ENCODE assay signal across 17 cellular contexts in the genomic region with DNA sequence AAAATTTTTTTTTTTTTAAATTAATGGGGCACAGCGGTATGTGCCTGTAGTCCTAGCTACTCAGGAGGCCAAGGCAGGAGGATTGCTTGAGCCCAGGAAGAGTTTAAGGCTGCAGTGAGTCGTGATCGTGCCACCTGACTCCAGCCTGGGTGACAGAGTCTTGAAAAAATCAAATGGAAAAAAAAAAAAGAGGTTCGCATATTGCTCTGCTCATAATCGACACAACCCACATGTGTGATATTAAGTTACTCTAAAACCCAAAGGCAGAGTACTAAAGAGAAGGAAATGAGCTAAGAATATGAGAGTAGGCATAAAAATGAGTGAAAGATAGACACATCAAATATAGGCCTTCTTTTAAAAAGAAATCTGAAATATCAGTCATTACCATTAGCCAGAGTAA.
DNase-seq lines count a peak whose midpoint lies in the region; ATAC-seq and TF ChIP-seq lines count a peak whose summit lies in the region.
"Had no signal": no experiment of that assay in that cellular context is flagged by ENCODE, and none has a peak within 500 bp of the region (broad histone marks: within the 10 kb centered on the region; RNA-seq: fewer than 3 reads in every experiment).

No MANE protein-coding gene starts in this region.

- no peak overlapping the region for H3K18ac ChIP-seq in trophoblast cell (ENCODE audit: low read length)

- H3K4me3 Mint-ChIP-seq in activated CD8-positive, alpha-beta T cell treated with anti-CD3 and anti-CD28 coated beads for 36 hours: no peak overlapping the region
- no peak overlapping the region for H3K4me3 Mint-ChIP-seq in activated CD8-positive, alpha-beta T cell treated with anti-CD3 and anti-CD28 coated beads, Interleukin-2, amount 10 ng/mL, durations not matched to agents 7 days and 5 days
- H3K4me3 Mint-ChIP-seq in activated naive CD8-positive, alpha-beta T cell: peak overlapping the region; percentile 58
- H3K4me3 Mint-ChIP-seq: CD4-positive, alpha-beta memory T cell had no signal

- H3K4me2 ChIP-seq in trophoblast cell (ENCODE audit: low read length): no peak overlapping the region
- H3K4me2 ChIP-seq: A549, BLaER1 had no signal

- H3K9me3 Mint-ChIP-seq in activated CD8-positive, alpha-beta T cell treated with anti-CD3 and anti-CD28 coated beads for 36 hours: peaks cover 5% of the 10 kb centered on the region
- no peaks in the 10 kb centered on the region for H3K9me3 Mint-ChIP-seq in activated CD8-positive, alpha-beta T cell treated with anti-CD3 and anti-CD28 coated beads, Interleukin-2, amount 10 ng/mL, durations not matched to agents 7 days and 5 days (ENCODE audit: insufficient read depth)
- H3K9me3 Mint-ChIP-seq in activated naive CD8-positive, alpha-beta T cell (ENCODE audit: low read depth): no peaks in the 10 kb centered on the region

- H3K27me3 ChIP-seq in trophoblast cell (ENCODE audit: insufficient read depth, low read length): no peaks in the 10 kb centered on the region
- H3K27me3 ChIP-seq: BLaER1, Peyer's patch had no signal

- TF ChIP-seq CTCF in activated CD8-positive, alpha-beta T cell treated with anti-CD3 and anti-CD28 coated beads for 36 hours (IDR thresholded peaks at IDR 0.05): no peak
- no peak for TF ChIP-seq CTCF in mucosa of descending colon (IDR thresholded peaks at IDR 0.05)

- POLR2A ChIA-PET in activated CD8-positive, alpha-beta T cell treated with anti-CD3 and anti-CD28 coated beads for 36 hours (lab: Charles Lee): interaction anchor here (0.8 to 1.0 kb wide), 4 partner anchors 10 to 30 kb away, joined by 3 read pairs; no protein-coding TSS in a partner anchor
- POLR2A ChIA-PET in activated CD8-positive, alpha-beta T cell treated with anti-CD3 and anti-CD28 coated beads, Interleukin-2, amount 10 ng/mL, durations not matched to agents 7 days and 5 days (lab: Charles Lee): interaction anchor here (0.6 kb wide), 1 partner anchor 1166 kb away, joined by 3 read pairs; no protein-coding TSS in a partner anchor

- peaks cover 28% of the 10 kb centered on the region for H3K4me1 Mint-ChIP-seq in activated CD8-positive, alpha-beta T cell treated with anti-CD3 and anti-CD28 coated beads for 36 hours (ENCODE audit: low read depth)
- H3K4me1 Mint-ChIP-seq in activated CD8-positive, alpha-beta T cell treated with anti-CD3 and anti-CD28 coated beads, Interleukin-2, amount 10 ng/mL, durations not matched to agents 7 days and 5 days (ENCODE audit: low read depth): no peaks in the 10 kb centered on the region
- peaks cover 24% of the 10 kb centered on the region for H3K4me1 Mint-ChIP-seq in activated naive CD8-positive, alpha-beta T cell (ENCODE audit: low read depth)

- H2BK5ac ChIP-seq in trophoblast cell (ENCODE audit: low read depth, low read length, poor library complexity): no peak overlapping the region

- H3K9me3 ChIP-seq in trophoblast cell (ENCODE audit: insufficient read depth, low read depth, low read length) (no peaks in the 10 kb centered on the region), mucosa of descending colon (no peaks in the 10 kb centered on the region)
- H3K9me3 ChIP-seq: Peyer's patch had no signal

- no peak overlapping the region for H3K14ac ChIP-seq in trophoblast cell (ENCODE audit: low read length)

- H3K4me3 ChIP-seq in trophoblast cell (ENCODE audit: low read depth, low read length) (no peak overlapping the region), mucosa of descending colon (no peak overlapping the region)
- H3K4me3 ChIP-seq: A549, BLaER1, K562, Peyer's patch had no signal

- H3K27ac Mint-ChIP-seq in activated CD8-positive, alpha-beta T cell treated with anti-CD3 and anti-CD28 coated beads for 36 hours: peak overlapping the region; percentile 84
- no peak overlapping the region for H3K27ac Mint-ChIP-seq in activated CD8-positive, alpha-beta T cell treated with anti-CD3 and anti-CD28 coated beads, Interleukin-2, amount 10 ng/mL, durations not matched to agents 7 days and 5 days
- peak overlapping the region; percentile 88 for H3K27ac Mint-ChIP-seq in activated naive CD8-positive, alpha-beta T cell
- H3K27ac Mint-ChIP-seq: CD4-positive, alpha-beta memory T cell had no signal

- H3K9ac ChIP-seq in trophoblast cell (ENCODE audit: low read length): no peak overlapping the region
- H3K9ac ChIP-seq: BLaER1 had no signal

- no peak overlapping the region for H2AFZ ChIP-seq in trophoblast cell (ENCODE audit: insufficient read depth, low read length, poor library complexity)

- no peak overlapping the region for H3K4ac ChIP-seq in trophoblast cell (ENCODE audit: low read depth, low read length)

- no peaks in the 10 kb centered on the region for H3K79me2 ChIP-seq in trophoblast cell (ENCODE audit: control insufficient read depth, insufficient read depth, low read length, poor library complexity)

- H3K27me3 Mint-ChIP-seq in activated CD8-positive, alpha-beta T cell treated with anti-CD3 and anti-CD28 coated beads for 36 hours: no peaks in the 10 kb centered on the region
- peaks cover 4% of the 10 kb centered on the region for H3K27me3 Mint-ChIP-seq in activated CD8-positive, alpha-beta T cell treated with anti-CD3 and anti-CD28 coated beads, Interleukin-2, amount 10 ng/mL, durations not matched to agents 7 days and 5 days (ENCODE audit: low read depth)
- H3K27me3 Mint-ChIP-seq in activated naive CD8-positive, alpha-beta T cell: no peaks in the 10 kb centered on the region

- H2BK12ac ChIP-seq in trophoblast cell (ENCODE audit: low read length): no peak overlapping the region

- H3K79me1 ChIP-seq in trophoblast cell (ENCODE audit: low read length): no peaks in the 10 kb centered on the region

- no peak overlapping the region for H2AK5ac ChIP-seq in trophoblast cell (ENCODE audit: low read length)

- H4K91ac ChIP-seq in trophoblast cell (ENCODE audit: low read depth, low read length): no peak overlapping the region

- H3K27ac ChIP-seq in trophoblast cell (ENCODE audit: low read depth, low read length): no peak overlapping the region
- H3K27ac ChIP-seq: A549, BLaER1, Peyer's patch had no signal

- CTCF ChIA-PET in activated CD8-positive, alpha-beta T cell treated with anti-CD3 and anti-CD28 coated beads for 36 hours (lab: Charles Lee): interaction anchor here (0.7 to 2.9 kb wide), 3 partner anchors 12 to 142 kb away, joined by 3 to 15 read pairs (median 4); no protein-coding TSS in a partner anchor
- CTCF ChIA-PET in activated CD8-positive, alpha-beta T cell treated with anti-CD3 and anti-CD28 coated beads, Interleukin-2, amount 10 ng/mL, durations not matched to agents 7 days and 5 days (lab: Charles Lee): interaction anchor here (0.7 to 1.2 kb wide), 3 partner anchors 9 to 131 kb away, joined by 3 read pairs; no protein-coding TSS in a partner anchor

- H3K36me3 ChIP-seq in trophoblast cell (ENCODE audit: control insufficient read depth in 1 of 2, insufficient read depth in 2 of 2, low read length in 2 of 2): peaks cover 6 to 9% of the 10 kb centered on the region in 2 experiments
- H3K36me3 ChIP-seq in mucosa of descending colon (ENCODE audit: low read depth): no peaks in the 10 kb centered on the region
- H3K36me3 ChIP-seq: BLaER1, Peyer's patch had no signal

- no peaks in the 10 kb centered on the region for H3K36me3 Mint-ChIP-seq in activated CD8-positive, alpha-beta T cell treated with anti-CD3 and anti-CD28 coated beads for 36 hours (ENCODE audit: low read depth)
- peaks cover 3% of the 10 kb centered on the region for H3K36me3 Mint-ChIP-seq in activated CD8-positive, alpha-beta T cell treated with anti-CD3 and anti-CD28 coated beads, Interleukin-2, amount 10 ng/mL, durations not matched to agents 7 days and 5 days (ENCODE audit: low read depth)
- no peaks in the 10 kb centered on the region for H3K36me3 Mint-ChIP-seq in activated naive CD8-positive, alpha-beta T cell
- H3K36me3 Mint-ChIP-seq: CD4-positive, alpha-beta memory T cell had no signal

- peak; percentile 38 for DNase-seq in activated CD8-positive, alpha-beta T cell treated with anti-CD3 and anti-CD28 coated beads for 36 hours
- DNase-seq in activated CD8-positive, alpha-beta T cell treated with anti-CD3 and anti-CD28 coated beads, Interleukin-2, amount 10 ng/mL, durations not matched to agents 7 days and 5 days: no peak
- DNase-seq in stimulated activated CD4-positive, alpha-beta T cell treated with anti-CD3 and anti-CD28 coated beads, Interleukin-1b, Interleukin-23, amount 100 ng/mL, for 48 hours: peak; percentile 47
- no peak for DNase-seq in stimulated activated CD4-positive, alpha-beta T cell treated with anti-CD3 and anti-CD28 coated beads, Interleukin-12 subunit alpha, Interleukin-12 subunit beta, amount 100 ng/mL, for 4 hours
- DNase-seq in trophoblast cell: no peak
- DNase-seq in mucosa of descending colon: no peak
- DNase-seq: CD4-positive, alpha-beta memory T cell; GF-D8; NCI-H1092 treated with DMSO at 0.1 percent for 48 hours; NCI-H2081; NCI-H2171 treated with DMSO at 0.1 percent for 48 hours; NCI-H446 treated with DMSO at 0.1 percent for 48 hours; Peyer's patch had no signal

- intact Hi-C loops in activated CD8-positive, alpha-beta T cell treated with anti-CD3 and anti-CD28 coated beads for 36 hours (cut with micrococcal nuclease): no loop called here
- intact Hi-C loops in mucosa of descending colon (cut with DNase I, micrococcal nuclease): no loop called here

- peaks cover 0 to 4% of the 10 kb centered on the region in 2 experiments for H3K4me1 ChIP-seq in trophoblast cell (ENCODE audit: control insufficient read depth in 1 of 2, insufficient read depth in 2 of 2, low read length in 2 of 2)
- no peaks in the 10 kb centered on the region for H3K4me1 ChIP-seq in mucosa of descending colon (ENCODE audit: low read depth)
- H3K4me1 ChIP-seq: A549, BLaER1, Peyer's patch had no signal

- no peak overlapping the region for H4K12ac ChIP-seq in trophoblast cell (ENCODE audit: low read depth, low read length)

- no peak overlapping the region for H3K23ac ChIP-seq in trophoblast cell (ENCODE audit: low read length)

- no peak overlapping the region for H4K8ac ChIP-seq in trophoblast cell (ENCODE audit: low read depth, low read length)

- no peak overlapping the region for H2BK120ac ChIP-seq in trophoblast cell (ENCODE audit: insufficient read depth, low read length, poor library complexity)

- WGBS in trophoblast cell (ENCODE audit: extremely low coverage, insufficient coverage, insufficient read length): no CpG with 5 or more reads among the region's 5 CpGs

- ATAC-seq in activated CD8-positive, alpha-beta T cell treated with anti-CD3 and anti-CD28 coated beads for 36 hours: peak; percentile 54
- ATAC-seq in activated CD8-positive, alpha-beta T cell treated with anti-CD3 and anti-CD28 coated beads, Interleukin-2, amount 10 ng/mL, durations not matched to agents 7 days and 5 days: no peak
- ATAC-seq in mucosa of descending colon: no peak
- ATAC-seq: A549, K562 had no signal

Comparison
In these comparisons a context has a peak if more than half of its experiments do, and no peak if none do; other contexts are left out.
1. DNase-seq: peak in activated CD8-positive, alpha-beta T cell treated with anti-CD3 and anti-CD28 coated beads for 36 hours (single experiment) and stimulated activated CD4-positive, alpha-beta T cell treated with anti-CD3 and anti-CD28 coated beads, Interleukin-1b, Interleukin-23, amount 100 ng/mL, for 48 hours (single experiment); none in activated CD8-positive, alpha-beta T cell treated with anti-CD3 and anti-CD28 coated beads, Interleukin-2, amount 10 ng/mL, durations not matched to agents 7 days and 5 days (single experiment), stimulated activated CD4-positive, alpha-beta T cell treated with anti-CD3 and anti-CD28 coated beads, Interleukin-12 subunit alpha, Interleukin-12 subunit beta, amount 100 ng/mL, for 4 hours (single experiment), trophoblast cell (0 of 2) and mucosa of descending colon (0 of 3).